In the genomic region with DNA sequence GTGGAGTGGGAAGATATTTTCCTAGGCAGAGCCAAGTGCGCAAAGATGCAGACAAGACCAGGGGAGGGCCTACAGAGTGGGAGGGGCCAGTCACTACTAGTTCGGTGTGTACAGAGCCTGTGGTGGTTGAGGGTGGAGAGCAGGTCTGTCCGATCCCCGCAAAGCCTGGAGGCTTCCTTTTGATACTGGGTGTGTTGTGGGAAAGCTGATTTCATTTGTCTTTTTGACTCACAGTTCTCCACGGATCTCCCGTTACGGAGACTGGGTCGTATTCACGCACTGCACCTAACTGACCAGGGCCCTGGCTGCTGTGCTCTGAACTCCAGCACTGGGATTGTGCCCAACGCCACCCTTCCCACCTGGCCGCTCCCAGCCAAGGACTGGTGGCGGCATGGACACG, we compare ENCODE assay signal across 3 cellular contexts.
TF ChIP-seq lines count a peak whose summit lies in the region.

No MANE protein-coding gene starts in this region.

TF ChIP-seq in SK-N-SH, 30 proteins besides CTCF, POLR2A, EP300 and RAD21:
- TF ChIP-seq, protein P1, sequence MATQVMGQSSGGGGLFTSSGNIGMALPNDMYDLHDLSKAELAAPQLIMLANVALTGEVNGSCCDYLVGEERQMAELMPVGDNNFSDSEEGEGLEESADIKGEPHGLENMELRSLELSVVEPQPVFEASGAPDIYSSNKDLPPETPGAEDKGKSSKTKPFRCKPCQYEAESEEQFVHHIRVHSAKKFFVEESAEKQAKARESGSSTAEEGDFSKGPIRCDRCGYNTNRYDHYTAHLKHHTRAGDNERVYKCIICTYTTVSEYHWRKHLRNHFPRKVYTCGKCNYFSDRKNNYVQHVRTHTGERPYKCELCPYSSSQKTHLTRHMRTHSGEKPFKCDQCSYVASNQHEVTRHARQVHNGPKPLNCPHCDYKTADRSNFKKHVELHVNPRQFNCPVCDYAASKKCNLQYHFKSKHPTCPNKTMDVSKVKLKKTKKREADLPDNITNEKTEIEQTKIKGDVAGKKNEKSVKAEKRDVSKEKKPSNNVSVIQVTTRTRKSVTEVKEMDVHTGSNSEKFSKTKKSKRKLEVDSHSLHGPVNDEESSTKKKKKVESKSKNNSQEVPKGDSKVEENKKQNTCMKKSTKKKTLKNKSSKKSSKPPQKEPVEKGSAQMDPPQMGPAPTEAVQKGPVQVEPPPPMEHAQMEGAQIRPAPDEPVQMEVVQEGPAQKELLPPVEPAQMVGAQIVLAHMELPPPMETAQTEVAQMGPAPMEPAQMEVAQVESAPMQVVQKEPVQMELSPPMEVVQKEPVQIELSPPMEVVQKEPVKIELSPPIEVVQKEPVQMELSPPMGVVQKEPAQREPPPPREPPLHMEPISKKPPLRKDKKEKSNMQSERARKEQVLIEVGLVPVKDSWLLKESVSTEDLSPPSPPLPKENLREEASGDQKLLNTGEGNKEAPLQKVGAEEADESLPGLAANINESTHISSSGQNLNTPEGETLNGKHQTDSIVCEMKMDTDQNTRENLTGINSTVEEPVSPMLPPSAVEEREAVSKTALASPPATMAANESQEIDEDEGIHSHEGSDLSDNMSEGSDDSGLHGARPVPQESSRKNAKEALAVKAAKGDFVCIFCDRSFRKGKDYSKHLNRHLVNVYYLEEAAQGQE (IDR thresholded peaks at IDR 0.05; ENCODE audit: low read depth, low read length) = no peak
- TF ChIP-seq POLR2AphosphoS5 (IDR thresholded peaks at IDR 0.05; ENCODE audit: low read depth, low read length) (no peak), FOXM1 (IDR thresholded peaks at IDR 0.05; ENCODE audit: low read depth) (no peak), RXRA (IDR thresholded peaks at IDR 0.05; ENCODE audit: borderline replicate concordance, low read depth) (no peak), TCF12 (IDR thresholded peaks at IDR 0.05) (no peak), TEAD4 (IDR thresholded peaks at IDR 0.05; ENCODE audit: borderline replicate concordance, insufficient read depth) (no peak), ZBTB33 (IDR thresholded peaks at IDR 0.05; ENCODE audit: borderline replicate concordance, low read depth) (no peak), TAF1 (IDR thresholded peaks at IDR 0.05; ENCODE audit: borderline replicate concordance, low read depth, low read length) (no peak), RCOR1 (IDR thresholded peaks at IDR 0.05; ENCODE audit: low read length) (no peak), SMC3 (IDR thresholded peaks at IDR 0.05; ENCODE audit: low read depth, low read length) (no peak), NRF1 (IDR thresholded peaks at IDR 0.05; ENCODE audit: low read depth, low read length) (no peak), MXI1 (IDR thresholded peaks at IDR 0.05; ENCODE audit: low read depth, low read length) (no peak)
- TF ChIP-seq, protein P2, sequence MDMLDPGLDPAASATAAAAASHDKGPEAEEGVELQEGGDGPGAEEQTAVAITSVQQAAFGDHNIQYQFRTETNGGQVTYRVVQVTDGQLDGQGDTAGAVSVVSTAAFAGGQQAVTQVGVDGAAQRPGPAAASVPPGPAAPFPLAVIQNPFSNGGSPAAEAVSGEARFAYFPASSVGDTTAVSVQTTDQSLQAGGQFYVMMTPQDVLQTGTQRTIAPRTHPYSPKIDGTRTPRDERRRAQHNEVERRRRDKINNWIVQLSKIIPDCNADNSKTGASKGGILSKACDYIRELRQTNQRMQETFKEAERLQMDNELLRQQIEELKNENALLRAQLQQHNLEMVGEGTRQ (IDR thresholded peaks at IDR 0.05; ENCODE audit: borderline replicate concordance, low read depth, low read length) = no peak

TF ChIP-seq in SK-N-SH treated with all-trans-retinoic acid at 6 μM for 48 hours, 23 proteins besides CTCF, POLR2A, EP300 and RAD21 (continued from another document):
- no peak for TF ChIP-seq PATZ1 (CRISPR knock-in tag; IDR thresholded peaks at IDR 0.05; ENCODE audit: borderline replicate concordance)
- TF ChIP-seq ISL1 (CRISPR knock-in tag; IDR thresholded peaks at IDR 0.05) = no peak
- TF ChIP-seq TOX (CRISPR knock-in tag; IDR thresholded peaks at IDR 0.05; ENCODE audit: borderline replicate concordance) = no peak
- TF ChIP-seq, protein P3, sequence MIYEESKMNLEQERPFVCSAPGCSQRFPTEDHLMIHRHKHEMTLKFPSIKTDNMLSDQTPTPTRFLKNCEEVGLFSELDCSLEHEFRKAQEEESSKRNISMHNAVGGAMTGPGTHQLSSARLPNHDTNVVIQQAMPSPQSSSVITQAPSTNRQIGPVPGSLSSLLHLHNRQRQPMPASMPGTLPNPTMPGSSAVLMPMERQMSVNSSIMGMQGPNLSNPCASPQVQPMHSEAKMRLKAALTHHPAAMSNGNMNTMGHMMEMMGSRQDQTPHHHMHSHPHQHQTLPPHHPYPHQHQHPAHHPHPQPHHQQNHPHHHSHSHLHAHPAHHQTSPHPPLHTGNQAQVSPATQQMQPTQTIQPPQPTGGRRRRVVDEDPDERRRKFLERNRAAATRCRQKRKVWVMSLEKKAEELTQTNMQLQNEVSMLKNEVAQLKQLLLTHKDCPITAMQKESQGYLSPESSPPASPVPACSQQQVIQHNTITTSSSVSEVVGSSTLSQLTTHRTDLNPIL (CRISPR knock-in tag; IDR thresholded peaks at IDR 0.05; ENCODE audit: low read depth) = no peak
- no peak for TF ChIP-seq BACH2 (CRISPR knock-in tag; IDR thresholded peaks at IDR 0.05; ENCODE audit: borderline replicate concordance)
- TF ChIP-seq, protein P4, sequence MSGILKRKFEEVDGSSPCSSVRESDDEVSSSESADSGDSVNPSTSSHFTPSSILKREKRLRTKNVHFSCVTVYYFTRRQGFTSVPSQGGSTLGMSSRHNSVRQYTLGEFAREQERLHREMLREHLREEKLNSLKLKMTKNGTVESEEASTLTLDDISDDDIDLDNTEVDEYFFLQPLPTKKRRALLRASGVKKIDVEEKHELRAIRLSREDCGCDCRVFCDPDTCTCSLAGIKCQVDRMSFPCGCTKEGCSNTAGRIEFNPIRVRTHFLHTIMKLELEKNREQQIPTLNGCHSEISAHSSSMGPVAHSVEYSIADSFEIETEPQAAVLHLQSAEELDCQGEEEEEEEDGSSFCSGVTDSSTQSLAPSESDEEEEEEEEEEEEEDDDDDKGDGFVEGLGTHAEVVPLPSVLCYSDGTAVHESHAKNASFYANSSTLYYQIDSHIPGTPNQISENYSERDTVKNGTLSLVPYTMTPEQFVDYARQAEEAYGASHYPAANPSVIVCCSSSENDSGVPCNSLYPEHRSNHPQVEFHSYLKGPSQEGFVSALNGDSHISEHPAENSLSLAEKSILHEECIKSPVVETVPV (CRISPR knock-in tag; IDR thresholded peaks at IDR 0.05) = no peak

TF ChIP-seq in GM23338, 12 proteins besides CTCF, POLR2A, EP300 and RAD21 (continued from another document):
- TF ChIP-seq, protein P5, sequence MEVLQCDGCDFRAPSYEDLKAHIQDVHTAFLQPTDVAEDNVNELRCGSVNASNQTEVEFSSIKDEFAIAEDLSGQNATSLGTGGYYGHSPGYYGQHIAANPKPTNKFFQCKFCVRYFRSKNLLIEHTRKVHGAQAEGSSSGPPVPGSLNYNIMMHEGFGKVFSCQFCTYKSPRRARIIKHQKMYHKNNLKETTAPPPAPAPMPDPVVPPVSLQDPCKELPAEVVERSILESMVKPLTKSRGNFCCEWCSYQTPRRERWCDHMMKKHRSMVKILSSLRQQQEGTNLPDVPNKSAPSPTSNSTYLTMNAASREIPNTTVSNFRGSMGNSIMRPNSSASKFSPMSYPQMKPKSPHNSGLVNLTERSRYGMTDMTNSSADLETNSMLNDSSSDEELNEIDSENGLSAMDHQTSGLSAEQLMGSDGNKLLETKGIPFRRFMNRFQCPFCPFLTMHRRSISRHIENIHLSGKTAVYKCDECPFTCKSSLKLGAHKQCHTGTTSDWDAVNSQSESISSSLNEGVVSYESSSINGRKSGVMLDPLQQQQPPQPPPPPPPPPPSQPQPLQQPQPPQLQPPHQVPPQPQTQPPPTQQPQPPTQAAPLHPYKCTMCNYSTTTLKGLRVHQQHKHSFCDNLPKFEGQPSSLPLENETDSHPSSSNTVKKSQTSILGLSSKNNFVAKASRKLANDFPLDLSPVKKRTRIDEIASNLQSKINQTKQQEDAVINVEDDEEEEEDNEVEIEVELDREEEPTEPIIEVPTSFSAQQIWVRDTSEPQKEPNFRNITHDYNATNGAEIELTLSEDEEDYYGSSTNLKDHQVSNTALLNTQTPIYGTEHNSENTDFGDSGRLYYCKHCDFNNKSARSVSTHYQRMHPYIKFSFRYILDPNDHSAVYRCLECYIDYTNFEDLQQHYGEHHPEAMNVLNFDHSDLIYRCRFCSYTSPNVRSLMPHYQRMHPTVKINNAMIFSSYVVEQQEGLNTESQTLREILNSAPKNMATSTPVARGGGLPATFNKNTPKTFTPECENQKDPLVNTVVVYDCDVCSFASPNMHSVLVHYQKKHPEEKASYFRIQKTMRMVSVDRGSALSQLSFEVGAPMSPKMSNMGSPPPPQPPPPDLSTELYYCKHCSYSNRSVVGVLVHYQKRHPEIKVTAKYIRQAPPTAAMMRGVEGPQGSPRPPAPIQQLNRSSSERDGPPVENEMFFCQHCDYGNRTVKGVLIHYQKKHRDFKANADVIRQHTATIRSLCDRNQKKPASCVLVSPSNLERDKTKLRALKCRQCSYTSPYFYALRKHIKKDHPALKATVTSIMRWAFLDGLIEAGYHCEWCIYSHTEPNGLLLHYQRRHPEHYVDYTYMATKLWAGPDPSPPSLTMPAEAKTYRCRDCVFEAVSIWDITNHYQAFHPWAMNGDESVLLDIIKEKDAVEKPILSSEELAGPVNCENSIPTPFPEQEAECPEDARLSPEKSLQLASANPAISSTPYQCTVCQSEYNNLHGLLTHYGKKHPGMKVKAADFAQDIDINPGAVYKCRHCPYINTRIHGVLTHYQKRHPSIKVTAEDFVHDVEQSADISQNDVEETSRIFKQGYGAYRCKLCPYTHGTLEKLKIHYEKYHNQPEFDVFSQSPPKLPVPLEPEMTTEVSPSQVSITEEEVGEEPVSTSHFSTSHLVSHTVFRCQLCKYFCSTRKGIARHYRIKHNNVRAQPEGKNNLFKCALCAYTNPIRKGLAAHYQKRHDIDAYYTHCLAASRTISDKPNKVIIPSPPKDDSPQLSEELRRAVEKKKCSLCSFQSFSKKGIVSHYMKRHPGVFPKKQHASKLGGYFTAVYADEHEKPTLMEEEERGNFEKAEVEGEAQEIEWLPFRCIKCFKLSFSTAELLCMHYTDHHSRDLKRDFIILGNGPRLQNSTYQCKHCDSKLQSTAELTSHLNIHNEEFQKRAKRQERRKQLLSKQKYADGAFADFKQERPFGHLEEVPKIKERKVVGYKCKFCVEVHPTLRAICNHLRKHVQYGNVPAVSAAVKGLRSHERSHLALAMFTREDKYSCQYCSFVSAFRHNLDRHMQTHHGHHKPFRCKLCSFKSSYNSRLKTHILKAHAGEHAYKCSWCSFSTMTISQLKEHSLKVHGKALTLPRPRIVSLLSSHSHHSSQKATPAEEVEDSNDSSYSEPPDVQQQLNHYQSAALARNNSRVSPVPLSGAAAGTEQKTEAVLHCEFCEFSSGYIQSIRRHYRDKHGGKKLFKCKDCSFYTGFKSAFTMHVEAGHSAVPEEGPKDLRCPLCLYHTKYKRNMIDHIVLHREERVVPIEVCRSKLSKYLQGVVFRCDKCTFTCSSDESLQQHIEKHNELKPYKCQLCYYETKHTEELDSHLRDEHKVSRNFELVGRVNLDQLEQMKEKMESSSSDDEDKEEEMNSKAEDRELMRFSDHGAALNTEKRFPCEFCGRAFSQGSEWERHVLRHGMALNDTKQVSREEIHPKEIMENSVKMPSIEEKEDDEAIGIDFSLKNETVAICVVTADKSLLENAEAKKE (CRISPR knock-in tag; IDR thresholded peaks at IDR 0.05) = no peak
- no peak for TF ChIP-seq CREB1 (CRISPR knock-in tag; IDR thresholded peaks at IDR 0.05; ENCODE audit: low read depth)
- TF ChIP-seq, protein P1 (IDR thresholded peaks at IDR 0.05; ENCODE audit: unreplicated experiment) = no peak
- no peak for TF ChIP-seq NANOG (IDR thresholded peaks at IDR 0.05; ENCODE audit: borderline replicate concordance)
- TF ChIP-seq EZH2 (IDR thresholded peaks at IDR 0.05; ENCODE audit: low read depth, unreplicated experiment) = no peak
- no peak for TF ChIP-seq POLR2AphosphoS5 (IDR thresholded peaks at IDR 0.05; ENCODE audit: low read depth)
- no peak for TF ChIP-seq JUNB (IDR thresholded peaks at IDR 0.05; ENCODE audit: unreplicated experiment)
- no peak for TF ChIP-seq ZNF331 (CRISPR knock-in tag; IDR thresholded peaks at IDR 0.05; ENCODE audit: low read depth)
- no peak for TF ChIP-seq ZNF114 (CRISPR knock-in tag; IDR thresholded peaks at IDR 0.05)
- no peak for TF ChIP-seq ETS1 (IDR thresholded peaks at IDR 0.05)
